ENCODE assay signal across 31 cellular contexts in the genomic region with DNA sequence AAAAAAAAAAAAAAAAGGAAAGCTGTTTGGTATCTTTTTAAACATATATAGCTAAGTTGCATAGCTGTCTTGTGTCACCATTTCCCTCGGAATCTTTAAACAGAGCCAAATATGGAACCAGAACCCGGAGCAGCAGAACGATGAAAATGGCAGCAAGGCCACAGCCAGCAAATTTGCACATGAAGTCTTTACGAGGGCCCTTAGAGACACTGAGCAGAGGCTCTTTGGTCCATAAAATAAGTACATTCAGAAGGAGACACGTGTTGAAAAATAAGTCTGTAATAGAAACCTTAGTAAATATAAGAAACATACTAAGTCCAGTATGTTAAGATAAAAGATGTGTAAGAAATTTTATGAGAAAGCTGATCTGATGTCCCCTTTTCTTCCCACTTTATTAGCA. TPM values are rescaled to one million over a fixed set of nuclear protein-coding genes. Genes with fewer than 3 reads are reported as not detected.
"Had no signal": no experiment of that assay in that cellular context is flagged by ENCODE, and none has a peak within 500 bp of the region (broad histone marks: within the 10 kb centered on the region; RNA-seq: fewer than 3 reads in every experiment).

No MANE protein-coding gene starts in this region.

- ATAC-seq: gastrocnemius medialis; naive thymus-derived CD4-positive, alpha-beta T cell; pancreas; stimulated activated naive B cell treated with anti-CD40 and anti-IgM and Interleukin-4, amounts not matched to agents 10 μg/mL and 1 μg/mL and 100 μg/mL, for 72 hours; T-helper 17 cell had no signal

- DNase-seq: activated CD4-positive, alpha-beta memory T cell treated with anti-CD3 and anti-CD28 coated beads for 36 hours; activated CD4-positive, alpha-beta T cell treated with anti-CD3 and anti-CD28 coated beads, Interleukin-2, amount 10 ng/mL, durations not matched to agents 24 days and 14 days; activated CD4-positive, CD25-positive, alpha-beta regulatory T cell treated with anti-CD3 and anti-CD28 coated beads, Interleukin-2, amount 50 U/mL, for 72 hours; activated CD8-positive, alpha-beta memory T cell treated with anti-CD3 and anti-CD28 coated beads, Interleukin-2, amount 50 U/mL, for 4 hours; activated gamma-delta T cell; activated naive CD4-positive, alpha-beta T cell treated with anti-CD3 and anti-CD28 coated beads, Interleukin-2, amount 10 ng/mL, durations not matched to agents 7 days and 5 days; activated naive CD8-positive, alpha-beta T cell treated with anti-CD3 and anti-CD28 coated beads, Interleukin-2, amount 10 ng/mL, durations not matched to agents 7 days and 5 days; activated T-cell treated with anti-CD3 and anti-CD28 coated beads, Interleukin-2, amount 50 U/mL, for 1 hour; cerebellar nuclear complex; colonic mucosa; effector CD8-positive, alpha-beta T cell; gastrocnemius medialis; glutamatergic neuron; left ventricle myocardium inferior; naive thymus-derived CD4-positive, alpha-beta T cell; pancreas; stimulated activated CD4-positive, alpha-beta T cell treated with anti-CD3 and anti-CD28 coated beads, Interleukin-15, amount 100 ng/mL, for 24 hours; stimulated activated CD4-positive, alpha-beta T cell treated with anti-CD3 and anti-CD28 coated beads, Interleukin-2, amount 100 ng/mL, for 24 hours; stimulated activated naive B cell treated with anti-CD40 and anti-IgM and Interleukin-4, amounts not matched to agents 10 μg/mL and 1 μg/mL and 100 μg/mL, for 72 hours; stomach; T-helper 17 cell; T1000; tibial artery had no signal

- H3K27ac ChIP-seq: ascending aorta, cardiac muscle cell, colonic mucosa, gastrocnemius medialis, left ventricle myocardium inferior, pancreas, prostate gland, stomach, suprapubic skin, tibial artery had no signal

- H3K9me3 Mint-ChIP-seq: activated CD4-positive, alpha-beta memory T cell treated with anti-CD3 and anti-CD28 coated beads for 36 hours; activated CD4-positive, alpha-beta T cell treated with anti-CD3 and anti-CD28 coated beads, Interleukin-2, amount 10 ng/mL, durations not matched to agents 24 days and 14 days; activated naive CD4-positive, alpha-beta T cell treated with anti-CD3 and anti-CD28 coated beads, Interleukin-2, amount 10 ng/mL, durations not matched to agents 7 days and 5 days; activated naive CD8-positive, alpha-beta T cell treated with anti-CD3 and anti-CD28 coated beads, Interleukin-2, amount 10 ng/mL, durations not matched to agents 7 days and 5 days; activated T-helper 1 cell treated with anti-CD3 and anti-CD28 coated beads, Interleukin-12 subunit alpha, Interleukin-12 subunit beta, Interleukin-2, Interleukin-4 antibody, amounts not matched to agents 30 ng/mL and 10 ng/mL and 1 ng/mL, durations not matched to agents 14 hours and 24 hours and 36 hours; brain; stimulated activated naive B cell treated with anti-CD40 and anti-IgM and Interleukin-4, amounts not matched to agents 10 μg/mL and 1 μg/mL and 100 μg/mL, for 72 hours had no signal

- H3K4me3 ChIP-seq: ascending aorta, cardiac muscle cell, colonic mucosa, gastrocnemius medialis, left ventricle myocardium inferior, lung, pancreas, prostate gland, stomach, suprapubic skin, tibial artery had no signal

- H3K4me1 ChIP-seq: ascending aorta, colonic mucosa, gastrocnemius medialis, pancreas, prostate gland, suprapubic skin, tibial artery had no signal

- H3K36me3 Mint-ChIP-seq: activated CD4-positive, alpha-beta memory T cell treated with anti-CD3 and anti-CD28 coated beads for 36 hours; activated naive CD4-positive, alpha-beta T cell treated with anti-CD3 and anti-CD28 coated beads, Interleukin-2, amount 10 ng/mL, durations not matched to agents 7 days and 5 days; activated naive CD8-positive, alpha-beta T cell treated with anti-CD3 and anti-CD28 coated beads, Interleukin-2, amount 10 ng/mL, durations not matched to agents 7 days and 5 days; brain; naive thymus-derived CD4-positive, alpha-beta T cell; stimulated activated naive B cell treated with anti-CD40 and anti-IgM and Interleukin-4, amounts not matched to agents 10 μg/mL and 1 μg/mL and 100 μg/mL, for 72 hours had no signal

- H3K27ac Mint-ChIP-seq: activated CD4-positive, alpha-beta memory T cell treated with anti-CD3 and anti-CD28 coated beads for 36 hours; activated CD4-positive, alpha-beta T cell treated with anti-CD3 and anti-CD28 coated beads, Interleukin-2, amount 10 ng/mL, durations not matched to agents 24 days and 14 days; activated naive CD4-positive, alpha-beta T cell treated with anti-CD3 and anti-CD28 coated beads, Interleukin-2, amount 10 ng/mL, durations not matched to agents 7 days and 5 days; activated naive CD8-positive, alpha-beta T cell treated with anti-CD3 and anti-CD28 coated beads, Interleukin-2, amount 10 ng/mL, durations not matched to agents 7 days and 5 days; activated T-helper 1 cell treated with anti-CD3 and anti-CD28 coated beads, Interleukin-12 subunit alpha, Interleukin-12 subunit beta, Interleukin-2, Interleukin-4 antibody, amounts not matched to agents 30 ng/mL and 10 ng/mL and 1 ng/mL, durations not matched to agents 14 hours and 24 hours and 36 hours; naive thymus-derived CD4-positive, alpha-beta T cell; stimulated activated naive B cell treated with anti-CD40 and anti-IgM and Interleukin-4, amounts not matched to agents 10 μg/mL and 1 μg/mL and 100 μg/mL, for 72 hours; T-helper 17 cell had no signal

- H3K36me3 ChIP-seq: ascending aorta, cardiac muscle cell, colonic mucosa, gastrocnemius medialis, left ventricle myocardium inferior, pancreas, prostate gland, stomach, suprapubic skin, tibial artery had no signal

- H3K4me3 Mint-ChIP-seq: activated CD4-positive, alpha-beta memory T cell treated with anti-CD3 and anti-CD28 coated beads for 36 hours; activated CD4-positive, alpha-beta T cell treated with anti-CD3 and anti-CD28 coated beads, Interleukin-2, amount 10 ng/mL, durations not matched to agents 24 days and 14 days; activated naive CD4-positive, alpha-beta T cell treated with anti-CD3 and anti-CD28 coated beads, Interleukin-2, amount 10 ng/mL, durations not matched to agents 7 days and 5 days; activated naive CD8-positive, alpha-beta T cell treated with anti-CD3 and anti-CD28 coated beads, Interleukin-2, amount 10 ng/mL, durations not matched to agents 7 days and 5 days; activated T-helper 1 cell treated with anti-CD3 and anti-CD28 coated beads, Interleukin-12 subunit alpha, Interleukin-12 subunit beta, Interleukin-2, Interleukin-4 antibody, amounts not matched to agents 30 ng/mL and 10 ng/mL and 1 ng/mL, durations not matched to agents 14 hours and 24 hours and 36 hours; brain; naive thymus-derived CD4-positive, alpha-beta T cell; stimulated activated naive B cell treated with anti-CD40 and anti-IgM and Interleukin-4, amounts not matched to agents 10 μg/mL and 1 μg/mL and 100 μg/mL, for 72 hours; T-helper 17 cell had no signal

- H3K9me3 ChIP-seq: ascending aorta, colonic mucosa, gastrocnemius medialis, left ventricle myocardium inferior, pancreas, prostate gland, stomach, suprapubic skin, tibial artery had no signal

- H3K27me3 ChIP-seq: ascending aorta, colonic mucosa, gastrocnemius medialis, pancreas, suprapubic skin, tibial artery had no signal

- H3K4me1 Mint-ChIP-seq: activated CD4-positive, alpha-beta T cell treated with anti-CD3 and anti-CD28 coated beads, Interleukin-2, amount 10 ng/mL, durations not matched to agents 24 days and 14 days; activated naive CD4-positive, alpha-beta T cell treated with anti-CD3 and anti-CD28 coated beads, Interleukin-2, amount 10 ng/mL, durations not matched to agents 7 days and 5 days; activated naive CD8-positive, alpha-beta T cell treated with anti-CD3 and anti-CD28 coated beads, Interleukin-2, amount 10 ng/mL, durations not matched to agents 7 days and 5 days; naive thymus-derived CD4-positive, alpha-beta T cell; stimulated activated naive B cell treated with anti-CD40 and anti-IgM and Interleukin-4, amounts not matched to agents 10 μg/mL and 1 μg/mL and 100 μg/mL, for 72 hours had no signal

RNA-seq across cellular contexts. Expression of a gene that starts 16.2 kb away (rescaled TPM):
- total RNA-seq: activated CD4-positive, alpha-beta T cell treated with anti-CD3 and anti-CD28 coated beads, Interleukin-2, amount 10 ng/mL, durations not matched to agents 24 days and 14 days; activated CD8-positive, alpha-beta memory T cell treated with anti-CD3 and anti-CD28 coated beads for 36 hours; activated naive CD8-positive, alpha-beta T cell treated with anti-CD3 and anti-CD28 coated beads, Interleukin-2, amount 10 ng/mL, durations not matched to agents 7 days and 5 days; activated T-helper 1 cell treated with anti-CD3 and anti-CD28 coated beads, Interleukin-12 subunit alpha, Interleukin-12 subunit beta, Interleukin-2, Interleukin-4 antibody, amounts not matched to agents 30 ng/mL and 10 ng/mL and 1 ng/mL, durations not matched to agents 14 hours and 24 hours and 36 hours; naive thymus-derived CD4-positive, alpha-beta T cell; T-helper 17 cell had no signal
- polyA plus RNA-seq: naive thymus-derived CD4-positive, alpha-beta T cell had no signal
